Comparison of ENCODE assay signal across 22 cellular contexts in genomic region chr13:24622481-24622880, GRCh38. TPM values are rescaled to one million over a fixed set of nuclear protein-coding genes. Genes with fewer than 3 reads are reported as not detected.
DNase-seq lines count a peak whose midpoint lies in the region; ATAC-seq, FAIRE-seq and TF ChIP-seq lines count a peak whose summit lies in the region.
"Had no signal": no experiment of that assay in that cellular context is flagged by ENCODE, and none has a peak within 500 bp of the region (broad histone marks: within the 10 kb centered on the region; RNA-seq: fewer than 3 reads in every experiment).

No MANE protein-coding gene starts in this region.

- H3K9me3 Mint-ChIP-seq in natural killer cell (no peaks in the 10 kb centered on the region), immature natural killer cell (no peaks in the 10 kb centered on the region)
- H3K9me3 Mint-ChIP-seq in natural killer cell treated with Interleukin-12 subunit alpha and Interleukin-12 subunit beta and Interleukin-15 and Interleukin-18, amount 100 ng/mL, for 72 hours = peaks cover 7% of the 10 kb centered on the region
- no peaks in the 10 kb centered on the region for H3K9me3 Mint-ChIP-seq in stimulated activated effector memory CD8-positive, alpha-beta T cell treated with anti-CD3 and anti-CD28 coated beads, Interleukin-12 subunit alpha, Interleukin-12 subunit beta, amount 100 ng/mL, for 72 hours
- H3K9me3 Mint-ChIP-seq: CD8-positive, alpha-beta T cell; H9 had no signal

- no peak for TF ChIP-seq CTCF in natural killer cell (IDR thresholded peaks at IDR 0.05)
- no peak for TF ChIP-seq CTCF in bronchial epithelial cell (IDR thresholded peaks at IDR 0.05; ENCODE audit: insufficient read depth, low read length, severe bottlenecking)
- no peak for TF ChIP-seq CTCF in esophagus squamous epithelium (IDR thresholded peaks at IDR 0.05)
- TF ChIP-seq CTCF in spleen (IDR thresholded peaks at IDR 0.05 in 8 of 11, conservative IDR thresholded peaks at IDR 0.05 in 3 of 11) = no peak

- ATAC-seq in natural killer cell = no peak
- ATAC-seq in natural killer cell treated with Interleukin-12 subunit alpha and Interleukin-12 subunit beta and Interleukin-15 and Interleukin-18, amount 100 ng/mL, for 72 hours = no peak
- no peak for ATAC-seq in stimulated activated effector memory CD8-positive, alpha-beta T cell treated with anti-CD3 and anti-CD28 coated beads, Interleukin-12 subunit alpha, Interleukin-12 subunit beta, amount 100 ng/mL, for 72 hours
- ATAC-seq: CD8-positive, alpha-beta T cell; GM12878; HCT116 had no signal

- 97 to 100% methylated on average over 4 to 6 of the region's 7 CpGs for WGBS in esophagus squamous epithelium, 2 donors
- WGBS in spleen, 5 donors = 88 to 97% (median 93%) methylated on average over 7 of the region's 7 CpGs

- H3K27ac Mint-ChIP-seq in natural killer cell = peak overlapping the region; percentile 69 to 71
- H3K27ac Mint-ChIP-seq in natural killer cell treated with Interleukin-12 subunit alpha and Interleukin-12 subunit beta and Interleukin-15 and Interleukin-18, amount 100 ng/mL, for 72 hours = peak overlapping the region in 1 of 2 donors; percentile 63
- H3K27ac Mint-ChIP-seq in immature natural killer cell = peak overlapping the region; percentile 55 to 82 (median 72)
- peak overlapping the region; percentile 76 for H3K27ac Mint-ChIP-seq in stimulated activated effector memory CD8-positive, alpha-beta T cell treated with anti-CD3 and anti-CD28 coated beads, Interleukin-12 subunit alpha, Interleukin-12 subunit beta, amount 100 ng/mL, for 72 hours
- H3K27ac Mint-ChIP-seq: CD8-positive, alpha-beta T cell; H9 had no signal

- no peaks in the 10 kb centered on the region for H3K9me3 ChIP-seq in esophagus squamous epithelium
- no peaks in the 10 kb centered on the region for H3K9me3 ChIP-seq in spleen
- H3K9me3 ChIP-seq: Caco-2 had no signal

- no peaks in the 10 kb centered on the region for H3K36me3 ChIP-seq in bronchial epithelial cell (ENCODE audit: control insufficient read depth, insufficient read depth, low read length)
- H3K36me3 ChIP-seq in esophagus squamous epithelium = no peaks in the 10 kb centered on the region
- no peaks in the 10 kb centered on the region for H3K36me3 ChIP-seq in spleen

- H3K27ac ChIP-seq in esophagus squamous epithelium = no peak overlapping the region
- no peak overlapping the region for H3K27ac ChIP-seq in spleen
- H3K27ac ChIP-seq: GM23248 had no signal

- H3K4me3 Mint-ChIP-seq in natural killer cell (peak overlapping the region; percentile 40), immature natural killer cell (peak overlapping the region in 4 of 5 donors; percentile 18 to 46 (median 25))
- H3K4me3 Mint-ChIP-seq in natural killer cell treated with Interleukin-12 subunit alpha and Interleukin-12 subunit beta and Interleukin-15 and Interleukin-18, amount 100 ng/mL, for 72 hours = no peak overlapping the region
- no peak overlapping the region for H3K4me3 Mint-ChIP-seq in stimulated activated effector memory CD8-positive, alpha-beta T cell treated with anti-CD3 and anti-CD28 coated beads, Interleukin-12 subunit alpha, Interleukin-12 subunit beta, amount 100 ng/mL, for 72 hours
- H3K4me3 Mint-ChIP-seq: CD8-positive, alpha-beta T cell; H9 had no signal

- H3K4me1 Mint-ChIP-seq in natural killer cell (peaks cover 60 to 71% of the 10 kb centered on the region in 2 donors), immature natural killer cell (peaks cover 76 to 78% of the 10 kb centered on the region in 2 donors)
- peaks cover 56 to 66% of the 10 kb centered on the region in 2 donors for H3K4me1 Mint-ChIP-seq in natural killer cell treated with Interleukin-12 subunit alpha and Interleukin-12 subunit beta and Interleukin-15 and Interleukin-18, amount 100 ng/mL, for 72 hours (ENCODE audit: low read depth in 2 of 2)
- H3K4me1 Mint-ChIP-seq in stimulated activated effector memory CD8-positive, alpha-beta T cell treated with anti-CD3 and anti-CD28 coated beads, Interleukin-12 subunit alpha, Interleukin-12 subunit beta, amount 100 ng/mL, for 72 hours = peaks cover 63% of the 10 kb centered on the region

- no peaks in the 10 kb centered on the region for H3K36me3 Mint-ChIP-seq in natural killer cell
- no peaks in the 10 kb centered on the region for H3K36me3 Mint-ChIP-seq in natural killer cell treated with Interleukin-12 subunit alpha and Interleukin-12 subunit beta and Interleukin-15 and Interleukin-18, amount 100 ng/mL, for 72 hours
- no peaks in the 10 kb centered on the region for H3K36me3 Mint-ChIP-seq in immature natural killer cell
- peaks cover 5% of the 10 kb centered on the region for H3K36me3 Mint-ChIP-seq in stimulated activated effector memory CD8-positive, alpha-beta T cell treated with anti-CD3 and anti-CD28 coated beads, Interleukin-12 subunit alpha, Interleukin-12 subunit beta, amount 100 ng/mL, for 72 hours
- H3K36me3 Mint-ChIP-seq: CD8-positive, alpha-beta T cell had no signal

- intact Hi-C loops in natural killer cell (cut with micrococcal nuclease) (no loop called here), esophagus squamous epithelium (cut with DNase I) (no loop called here), spleen (cut with DNase I; ENCODE audit: low total_unique reads) (no loop called here)

- no peaks in the 10 kb centered on the region for H3K27me3 Mint-ChIP-seq in natural killer cell (ENCODE audit: low read depth in 2 of 2)
- H3K27me3 Mint-ChIP-seq in natural killer cell treated with Interleukin-12 subunit alpha and Interleukin-12 subunit beta and Interleukin-15 and Interleukin-18, amount 100 ng/mL, for 72 hours = no peaks in the 10 kb centered on the region
- peaks cover 14 to 24% (median 21%) of the 10 kb centered on the region in 3 donors for H3K27me3 Mint-ChIP-seq in immature natural killer cell (ENCODE audit: low read depth in 3 of 3)

- H3K4me3 ChIP-seq in bronchial epithelial cell (ENCODE audit: low read depth, low read length) (no peak overlapping the region), esophagus squamous epithelium (no peak overlapping the region), spleen (no peak overlapping the region)
- H3K4me3 ChIP-seq: GM12878, GM23248 had no signal

- H3K4me1 ChIP-seq in esophagus squamous epithelium (peaks cover 0 to 26% (median 4%) of the 10 kb centered on the region in 3 donors), spleen (peaks cover 0 to 46% (median 28%) of the 10 kb centered on the region in 6 donors)

- FAIRE-seq in bronchial epithelial cell (lab: Jason Lieb, UNC) = peak; percentile 32
- FAIRE-seq: D721Med, GM12878, GM19239 had no signal

- no peak for DNase-seq in natural killer cell
- no peak for DNase-seq in natural killer cell treated with Interleukin-12 subunit alpha and Interleukin-12 subunit beta and Interleukin-15 and Interleukin-18, amount 100 ng/mL, for 72 hours (ENCODE audit: low spot score)
- no peak for DNase-seq in bronchial epithelial cell (ENCODE audit: low read depth)
- DNase-seq in immature natural killer cell = peak in 1 of 3 donors; percentile 25
- DNase-seq in stimulated activated effector memory CD8-positive, alpha-beta T cell treated with anti-CD3 and anti-CD28 coated beads, Interleukin-12 subunit alpha, Interleukin-12 subunit beta, amount 100 ng/mL, for 72 hours (ENCODE audit: low spot score in 2 of 2) = no peak
- DNase-seq in esophagus squamous epithelium (lab: John Stamatoyannopoulos, UW) = no peak
- DNase-seq in NCI-H524 treated with DMSO at 0.1 percent for 48 hours (lab: John Stamatoyannopoulos, UW) = no peak
- DNase-seq in spleen = no peak
- DNase-seq: C1 segment of cervical spinal cord, Caco-2, DMS 273 treated with DMSO at 0.1 percent for 48 hours, DMS79, EL, GDM1, GM23248, H9 had no signal

- no peak for TF ChIP-seq POLR2A in esophagus squamous epithelium (IDR thresholded peaks at IDR 0.05)
- TF ChIP-seq POLR2A in spleen (IDR thresholded peaks at IDR 0.05) = no peak

- H3K27me3 ChIP-seq in bronchial epithelial cell (ENCODE audit: control insufficient read depth, insufficient read depth, low read length) (no peaks in the 10 kb centered on the region), esophagus squamous epithelium (no peaks in the 10 kb centered on the region), spleen (replicated peaks in 1 of 7) (no peaks in the 10 kb centered on the region)

RNA-seq across cellular contexts. Expression of gene ATP12A, which starts 57.7 kb away (rescaled TPM):
- not detected for total RNA-seq in natural killer cell
- total RNA-seq in natural killer cell treated with Interleukin-12 subunit alpha and Interleukin-12 subunit beta and Interleukin-15 and Interleukin-18, amount 100 ng/mL, for 72 hours = under 1 TPM; 0.12 to 0.42 TPM
- total RNA-seq in bronchial epithelial cell = 7.9 and 38.0 TPM in 2 replicates
- not detected for polyA plus RNA-seq in immature natural killer cell
- 1 to 10 TPM in 3 of 4 donors, under 1 TPM in 1; 0.31 to 2.9 (median 2.4) TPM for total RNA-seq in esophagus squamous epithelium
- total RNA-seq in spleen = not detected
- polyA plus RNA-seq in spleen = not detected
- total RNA-seq: Caco-2; CD8-positive, alpha-beta T cell; GM23248 had no signal
- polyA plus RNA-seq: BJ, GM23248 had no signal

Comparison
In these comparisons a context has a peak if more than half of its experiments do, and no peak if none do; other contexts are left out.
1. H3K4me3 Mint-ChIP-seq: peak in natural killer cell (single experiment) and immature natural killer cell (4 of 5); none in natural killer cell treated with Interleukin-12 subunit alpha and Interleukin-12 subunit beta and Interleukin-15 and Interleukin-18, amount 100 ng/mL, for 72 hours (single experiment) and stimulated activated effector memory CD8-positive, alpha-beta T cell treated with anti-CD3 and anti-CD28 coated beads, Interleukin-12 subunit alpha, Interleukin-12 subunit beta, amount 100 ng/mL, for 72 hours (single experiment).